23 cellular contexts compared by ENCODE assay signal in the genomic region with DNA sequence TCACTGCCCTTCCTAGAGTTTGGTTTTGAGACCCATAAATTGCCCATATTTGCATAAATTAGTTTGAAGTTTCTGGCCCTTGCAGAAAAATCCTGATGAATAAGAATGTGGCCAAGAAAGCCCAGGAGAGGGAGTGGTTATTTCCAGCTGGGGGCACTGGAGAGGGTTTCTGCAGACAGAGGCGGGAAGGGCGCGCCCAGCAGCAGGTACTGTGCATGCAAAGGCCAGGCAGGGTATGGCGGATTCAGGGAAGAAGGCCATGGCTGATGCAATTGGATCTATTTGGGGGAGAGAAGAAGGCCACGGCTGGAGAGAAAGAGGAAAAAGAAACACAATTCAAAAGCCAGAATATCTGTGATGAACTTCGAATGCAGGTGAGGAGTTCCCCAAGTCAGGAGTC.
"Had no signal": no experiment of that assay in that cellular context is flagged by ENCODE, and none has a peak within 500 bp of the region (broad histone marks: within the 10 kb centered on the region; RNA-seq: fewer than 3 reads in every experiment).

No MANE protein-coding gene starts in this region.

- H3K36me3 ChIP-seq: left ventricle myocardium inferior, neutrophil, ovary, right atrium auricular region, tibial nerve had no signal

- H3K4me3 ChIP-seq: hepatocyte, left ventricle myocardium inferior, ovary, psoas muscle, right atrium auricular region, tibial nerve had no signal

- H3K79me2 ChIP-seq: hepatocyte had no signal

- H3K36me3 Mint-ChIP-seq: activated CD4-positive, alpha-beta memory T cell treated with anti-CD3 and anti-CD28 coated beads for 36 hours; activated naive CD8-positive, alpha-beta T cell treated with anti-CD3 and anti-CD28 coated beads, Interleukin-2, amount 10 ng/mL, durations not matched to agents 7 days and 5 days; natural killer cell had no signal

- H3K27ac Mint-ChIP-seq: activated CD4-positive, alpha-beta memory T cell treated with anti-CD3 and anti-CD28 coated beads for 36 hours; activated naive CD4-positive, alpha-beta T cell treated with anti-CD3 and anti-CD28 coated beads for 36 hours; activated naive CD8-positive, alpha-beta T cell treated with anti-CD3 and anti-CD28 coated beads, Interleukin-2, amount 10 ng/mL, durations not matched to agents 7 days and 5 days; dendritic cell treated with granulocyte-macrophage colony-stimulating factor and Interleukin-4, amounts not matched to agents 40 ng/mL and 50 ng/mL, for 4 days; natural killer cell; stimulated activated naive CD8-positive, alpha-beta T cell treated with anti-CD3 and anti-CD28 coated beads, Interleukin-15, amount 100 ng/mL, for 72 hours; T-helper 17 cell had no signal

- H3K27me3 ChIP-seq: hepatocyte, neutrophil, ovary, right atrium auricular region, tibial nerve had no signal

- H3K9me3 ChIP-seq: left ventricle myocardium inferior, neutrophil, ovary, psoas muscle, right atrium auricular region, tibial nerve had no signal

- DNase-seq: activated CD4-positive, alpha-beta memory T cell treated with anti-CD3 and anti-CD28 coated beads for 36 hours; activated CD4-positive, alpha-beta T cell treated with anti-CD3 and anti-CD28 coated beads for 48 hours; activated naive CD4-positive, alpha-beta T cell treated with anti-CD3 and anti-CD28 coated beads for 36 hours; activated naive CD8-positive, alpha-beta T cell treated with anti-CD3 and anti-CD28 coated beads, Interleukin-2, amount 10 ng/mL, durations not matched to agents 7 days and 5 days; activated T-cell treated with anti-CD3 and anti-CD28 coated beads, Interleukin-2, amount 50 U/mL, for 48 hours; amniotic stem cell; cerebellar nuclear complex; effector CD8-positive, alpha-beta T cell; foreskin melanocyte; glutamatergic neuron; left ventricle myocardium inferior; midbrain; natural killer cell; ovary; psoas muscle; stimulated activated CD4-positive, alpha-beta T cell treated with anti-CD3 and anti-CD28 coated beads, Interleukin-4, amount 100 ng/mL, for 4 hours; stimulated activated naive CD8-positive, alpha-beta T cell treated with anti-CD3 and anti-CD28 coated beads, Interleukin-15, amount 100 ng/mL, for 72 hours; T-helper 17 cell had no signal

- H3K9me3 Mint-ChIP-seq: activated CD4-positive, alpha-beta memory T cell treated with anti-CD3 and anti-CD28 coated beads for 36 hours; activated naive CD4-positive, alpha-beta T cell treated with anti-CD3 and anti-CD28 coated beads for 36 hours; activated naive CD8-positive, alpha-beta T cell treated with anti-CD3 and anti-CD28 coated beads, Interleukin-2, amount 10 ng/mL, durations not matched to agents 7 days and 5 days; dendritic cell treated with granulocyte-macrophage colony-stimulating factor and Interleukin-4, amounts not matched to agents 40 ng/mL and 50 ng/mL, for 4 days; natural killer cell; stimulated activated naive CD8-positive, alpha-beta T cell treated with anti-CD3 and anti-CD28 coated beads, Interleukin-15, amount 100 ng/mL, for 72 hours had no signal

- H3K4me3 Mint-ChIP-seq: activated CD4-positive, alpha-beta memory T cell treated with anti-CD3 and anti-CD28 coated beads for 36 hours; activated naive CD4-positive, alpha-beta T cell treated with anti-CD3 and anti-CD28 coated beads for 36 hours; activated naive CD8-positive, alpha-beta T cell treated with anti-CD3 and anti-CD28 coated beads, Interleukin-2, amount 10 ng/mL, durations not matched to agents 7 days and 5 days; dendritic cell treated with granulocyte-macrophage colony-stimulating factor and Interleukin-4, amounts not matched to agents 40 ng/mL and 50 ng/mL, for 4 days; natural killer cell; stimulated activated naive CD8-positive, alpha-beta T cell treated with anti-CD3 and anti-CD28 coated beads, Interleukin-15, amount 100 ng/mL, for 72 hours; T-helper 17 cell had no signal

- H3K4me2 ChIP-seq: hepatocyte had no signal

- ATAC-seq: natural killer cell; psoas muscle; stimulated activated naive CD8-positive, alpha-beta T cell treated with anti-CD3 and anti-CD28 coated beads, Interleukin-15, amount 100 ng/mL, for 72 hours; T-helper 17 cell had no signal

- H3K4me1 Mint-ChIP-seq: activated naive CD8-positive, alpha-beta T cell treated with anti-CD3 and anti-CD28 coated beads, Interleukin-2, amount 10 ng/mL, durations not matched to agents 7 days and 5 days; natural killer cell; stimulated activated naive CD8-positive, alpha-beta T cell treated with anti-CD3 and anti-CD28 coated beads, Interleukin-15, amount 100 ng/mL, for 72 hours had no signal

- H2AFZ ChIP-seq: hepatocyte had no signal

- H3K27ac ChIP-seq: hepatocyte, neutrophil, ovary, psoas muscle, right atrium auricular region, tibial nerve had no signal

- H3K27me3 Mint-ChIP-seq: stimulated activated naive CD8-positive, alpha-beta T cell treated with anti-CD3 and anti-CD28 coated beads, Interleukin-15, amount 100 ng/mL, for 72 hours had no signal
